ENCODE assay signal across 1 cellular context in genomic region chr5:180821538-180821937, GRCh38.
TF ChIP-seq lines count a peak whose summit lies in the region.

No MANE protein-coding gene starts in this region.

TF ChIP-seq in HepG2, 621 proteins besides CTCF, POLR2A, EP300 and RAD21:
- TF ChIP-seq PBX3 (CRISPR knock-in tag; IDR thresholded peaks at IDR 0.05; ENCODE audit: borderline replicate concordance) (no peak), ZNF629 (CRISPR knock-in tag; conservative IDR thresholded peaks at IDR 0.05) (peak; percentile 73)
